ENCODE assay signal across 9 cellular contexts in genomic region chr6:12291083-12291784, GRCh38. TPM values are rescaled to one million over a fixed set of nuclear protein-coding genes. Genes with fewer than 3 reads are reported as not detected.
DNase-seq lines count a peak whose midpoint lies in the region; ATAC-seq and TF ChIP-seq lines count a peak whose summit lies in the region.
"Had no signal": no experiment of that assay in that cellular context is flagged by ENCODE, and none has a peak within 500 bp of the region (broad histone marks: within the 10 kb centered on the region; RNA-seq: fewer than 3 reads in every experiment).

No MANE protein-coding gene starts in this region.

- H3K36me3 Mint-ChIP-seq in endodermal cell (ENCODE audit: low read depth) (no peaks in the 10 kb centered on the region), neural progenitor cell (no peaks in the 10 kb centered on the region)
- no peaks in the 10 kb centered on the region for H3K36me3 Mint-ChIP-seq in activated CD8-positive, alpha-beta T cell treated with anti-CD3 and anti-CD28 coated beads, Interleukin-2, amount 10 ng/mL, durations not matched to agents 7 days and 5 days (ENCODE audit: low read depth)

- H4K20me1 ChIP-seq in neural progenitor cell (ENCODE audit: low read depth), result no peaks in the 10 kb centered on the region

- no peaks in the 10 kb centered on the region for H3K79me2 ChIP-seq in neural progenitor cell (ENCODE audit: low read depth)

- H3K4me2 ChIP-seq in neural progenitor cell, result peak overlapping the region; percentile 94

- H3K36me3 ChIP-seq in endodermal cell (ENCODE audit: control insufficient read depth, insufficient read depth, low read length) (no peaks in the 10 kb centered on the region), neural progenitor cell (no peaks in the 10 kb centered on the region)

- H3F3A ChIP-seq in neural progenitor cell (ENCODE audit: low read depth), result peaks cover 27% of the 10 kb centered on the region

- POLR2A ChIA-PET in activated CD8-positive, alpha-beta T cell treated with anti-CD3 and anti-CD28 coated beads, Interleukin-2, amount 10 ng/mL, durations not matched to agents 7 days and 5 days (lab: Charles Lee), result interaction anchor here (1.5 kb wide), 1 partner anchor 635 kb away, joined by 4 read pairs; no protein-coding TSS in a partner anchor

- H3K9ac ChIP-seq in endodermal cell (ENCODE audit: extremely low read depth, low read length, poor library complexity, severe bottlenecking) (no peak overlapping the region), neural progenitor cell (no peak overlapping the region)

- H3K27ac Mint-ChIP-seq in endodermal cell (no peak overlapping the region), neural progenitor cell (no peak overlapping the region)
- no peak overlapping the region for H3K27ac Mint-ChIP-seq in activated CD8-positive, alpha-beta T cell treated with anti-CD3 and anti-CD28 coated beads, Interleukin-2, amount 10 ng/mL, durations not matched to agents 7 days and 5 days

- H3K27me3 Mint-ChIP-seq in endodermal cell (ENCODE audit: insufficient read depth), result peaks cover 56% of the 10 kb centered on the region
- H3K27me3 Mint-ChIP-seq in neural progenitor cell (ENCODE audit: insufficient read depth, low read depth), result peaks cover 8% of the 10 kb centered on the region
- H3K27me3 Mint-ChIP-seq in activated CD8-positive, alpha-beta T cell treated with anti-CD3 and anti-CD28 coated beads, Interleukin-2, amount 10 ng/mL, durations not matched to agents 7 days and 5 days (ENCODE audit: low read depth), result peaks cover 37% of the 10 kb centered on the region

- H3K27me3 ChIP-seq in endodermal cell (ENCODE audit: control insufficient read depth, insufficient read depth, low read length, poor library complexity, severe bottlenecking) (peaks cover 52% of the 10 kb centered on the region), neural progenitor cell (peaks cover 8% of the 10 kb centered on the region)

- H3K4me1 ChIP-seq in endodermal cell (ENCODE audit: control insufficient read depth, insufficient read depth, low read length) (no peaks in the 10 kb centered on the region), neural progenitor cell (peaks cover 30% of the 10 kb centered on the region)

- H3K4me1 Mint-ChIP-seq in endodermal cell, result peaks cover 34% of the 10 kb centered on the region
- peaks cover 29% of the 10 kb centered on the region for H3K4me1 Mint-ChIP-seq in neural progenitor cell
- peaks cover 15% of the 10 kb centered on the region for H3K4me1 Mint-ChIP-seq in activated CD8-positive, alpha-beta T cell treated with anti-CD3 and anti-CD28 coated beads, Interleukin-2, amount 10 ng/mL, durations not matched to agents 7 days and 5 days (ENCODE audit: low read depth)

- H3K27ac ChIP-seq in endodermal cell (ENCODE audit: low read depth, low read length) (no peak overlapping the region), neural progenitor cell (no peak overlapping the region)

- H3K9me3 Mint-ChIP-seq in endodermal cell (no peaks in the 10 kb centered on the region), neural progenitor cell (no peaks in the 10 kb centered on the region)
- no peaks in the 10 kb centered on the region for H3K9me3 Mint-ChIP-seq in activated CD8-positive, alpha-beta T cell treated with anti-CD3 and anti-CD28 coated beads, Interleukin-2, amount 10 ng/mL, durations not matched to agents 7 days and 5 days (ENCODE audit: insufficient read depth)

- H3K9me3 ChIP-seq in endodermal cell (ENCODE audit: control insufficient read depth, low read length) (no peaks in the 10 kb centered on the region), neural progenitor cell (ENCODE audit: low read depth) (no peaks in the 10 kb centered on the region)

- ATAC-seq in activated CD8-positive, alpha-beta T cell treated with anti-CD3 and anti-CD28 coated beads, Interleukin-2, amount 10 ng/mL, durations not matched to agents 7 days and 5 days, result no peak

- WGBS in endodermal cell (ENCODE audit: insufficient coverage in 1 of 2, insufficient read length in 1 of 2), 2 experiments, result 50 to 52% methylated on average over 1 to 9 of the region's 12 CpGs

- H2AFZ ChIP-seq in neural progenitor cell (replicated peaks), result no peak overlapping the region

- no peak for DNase-seq in AG10803 (ENCODE audit: low read depth)
- DNase-seq in NCI-H1105 treated with DMSO at 0.1 percent for 48 hours (lab: John Stamatoyannopoulos, UW), result peak; percentile 22
- DNase-seq in endodermal cell, result no peak
- DNase-seq in neural progenitor cell (ENCODE audit: low spot score), result peak; percentile 60
- DNase-seq in NCI-H2171 treated with DMSO at 0.1 percent for 48 hours (lab: John Stamatoyannopoulos, UW), result no peak
- no peak for DNase-seq in stimulated activated CD4-positive, alpha-beta T cell treated with anti-CD3 and anti-CD28 coated beads, Interleukin-12 subunit alpha, Interleukin-12 subunit beta, amount 100 ng/mL, for 4 hours
- DNase-seq in C1 segment of cervical spinal cord (lab: John Stamatoyannopoulos, UW), result no peak
- no peak for DNase-seq in activated CD8-positive, alpha-beta T cell treated with anti-CD3 and anti-CD28 coated beads, Interleukin-2, amount 10 ng/mL, durations not matched to agents 7 days and 5 days
- DNase-seq: activated CD4-positive, alpha-beta T cell treated with anti-CD3 and anti-CD28 coated beads, Interleukin-2, amount 50 U/mL, for 48 hours had no signal

- TF ChIP-seq CTCF in AG10803 (conservative IDR thresholded peaks at IDR 0.05; ENCODE audit: low read length) (no peak), endodermal cell (conservative IDR thresholded peaks at IDR 0.05) (no peak), neural progenitor cell (IDR thresholded peaks at IDR 0.05) (no peak)

- H3K4me3 ChIP-seq in AG10803 (ENCODE audit: low read length), result peak overlapping the region; percentile 74
- peak overlapping the region; percentile 77 for H3K4me3 ChIP-seq in endodermal cell (ENCODE audit: low read length)
- H3K4me3 ChIP-seq in neural progenitor cell, result peak overlapping the region; percentile 65

- peak overlapping the region; percentile 45 for H3K4me3 Mint-ChIP-seq in endodermal cell
- H3K4me3 Mint-ChIP-seq in neural progenitor cell, result peak overlapping the region; percentile 79
- no peak overlapping the region for H3K4me3 Mint-ChIP-seq in activated CD8-positive, alpha-beta T cell treated with anti-CD3 and anti-CD28 coated beads, Interleukin-2, amount 10 ng/mL, durations not matched to agents 7 days and 5 days

- CTCF ChIA-PET in activated CD8-positive, alpha-beta T cell treated with anti-CD3 and anti-CD28 coated beads, Interleukin-2, amount 10 ng/mL, durations not matched to agents 7 days and 5 days (lab: Charles Lee), result interaction anchor here (0.6 to 3.8 kb wide), 21 partner anchors 7 to 637 kb away, joined by 3 to 42 read pairs (median 4); no protein-coding TSS in a partner anchor

RNA-seq across cellular contexts. Expression of gene EDN1, which starts 1.1 kb away (rescaled TPM):
- total RNA-seq in endodermal cell (under 1 TPM; 0.27 to 0.46 TPM), neural progenitor cell (ENCODE audit: low replicate concordance) (0.93 and 2.9 TPM in 2 replicates)
- 3.5 TPM for polyA plus RNA-seq in endodermal cell (2013, experiment 1 of 2)
- 4.5 TPM for polyA plus RNA-seq in endodermal cell (2013, experiment 2 of 2)
- total RNA-seq in activated CD8-positive, alpha-beta T cell treated with anti-CD3 and anti-CD28 coated beads, Interleukin-2, amount 10 ng/mL, durations not matched to agents 7 days and 5 days, result not detected

Comparison
In these comparisons a context has a peak if more than half of its experiments do, and no peak if none do; other contexts are left out.
1. DNase-seq: peak in NCI-H1105 treated with DMSO at 0.1 percent for 48 hours (single experiment) and neural progenitor cell (single experiment); none in AG10803 (single experiment), endodermal cell (single experiment), NCI-H2171 treated with DMSO at 0.1 percent for 48 hours (single experiment), stimulated activated CD4-positive, alpha-beta T cell treated with anti-CD3 and anti-CD28 coated beads, Interleukin-12 subunit alpha, Interleukin-12 subunit beta, amount 100 ng/mL, for 4 hours (single experiment), C1 segment of cervical spinal cord (0 of 14) and activated CD8-positive, alpha-beta T cell treated with anti-CD3 and anti-CD28 coated beads, Interleukin-2, amount 10 ng/mL, durations not matched to agents 7 days and 5 days (single experiment).
2. Peak in every context shown above with its lines, with median percentiles within 50 percentile points of each other: H3K4me3 ChIP-seq.